In genomic region chr18:63157293-63158011, GRCh38 we compare ENCODE assay signal across 9 cellular contexts.
A peak's percentile ranks its signal among the peaks of the same experiment; 100 is the strongest.
DNase-seq lines count a peak whose midpoint lies in the region; ATAC-seq and TF ChIP-seq lines count a peak whose summit lies in the region.
"Had no signal": no experiment of that assay in that cellular context is flagged by ENCODE, and none has a peak within 500 bp of the region (broad histone marks: within the 10 kb centered on the region; RNA-seq: fewer than 3 reads in every experiment).

No MANE protein-coding gene starts in this region.

- H3K4me3 Mint-ChIP-seq in activated T-helper 17 cell treated with anti-CD3 and anti-CD28 coated beads, Interleukin-2, amount 50 U/mL, for 72 hours: peak overlapping the region; percentile 75
- peak overlapping the region; percentile 72 to 90 for H3K4me3 Mint-ChIP-seq in stimulated activated naive CD8-positive, alpha-beta T cell treated with anti-CD3 and anti-CD28 coated beads, Interleukin-15, amount 100 ng/mL, for 72 hours
- no peak overlapping the region for H3K4me3 Mint-ChIP-seq in Calu3 (ENCODE audit: low read depth, unreplicated experiment)

- CTCF ChIA-PET in Calu3 (lab: Charles Lee): no interaction called here

- no peak for TF ChIP-seq CTCF in Calu3 (IDR thresholded peaks at IDR 0.05; ENCODE audit: unreplicated experiment)

- no peaks in the 10 kb centered on the region for H3K27me3 Mint-ChIP-seq in activated T-helper 17 cell treated with anti-CD3 and anti-CD28 coated beads, Interleukin-2, amount 50 U/mL, for 72 hours
- no peaks in the 10 kb centered on the region for H3K27me3 Mint-ChIP-seq in stimulated activated naive CD8-positive, alpha-beta T cell treated with anti-CD3 and anti-CD28 coated beads, Interleukin-15, amount 100 ng/mL, for 72 hours
- peaks cover 28% of the 10 kb centered on the region for H3K27me3 Mint-ChIP-seq in Calu3 (ENCODE audit: unreplicated experiment)

- DNase-seq in NCI-H2171 treated with DMSO at 0.1 percent for 48 hours (lab: John Stamatoyannopoulos, UW) (peak; percentile 55), NCI-H2171 (lab: John Stamatoyannopoulos, UW) (no peak), T-helper 9 cell (no peak), Calu3 (no peak)
- DNase-seq in stimulated activated naive CD8-positive, alpha-beta T cell treated with anti-CD3 and anti-CD28 coated beads, Interleukin-15, amount 100 ng/mL, for 72 hours: peak in 1 of 2 donors; percentile 30

- intact Hi-C loops in Calu3 (cut with micrococcal nuclease; ENCODE audit: unreplicated experiment): loop anchor here (5.0 kb wide), 1 partner anchor 140 kb away; no protein-coding TSS in a partner anchor

- H3K36me3 Mint-ChIP-seq in activated T-helper 17 cell treated with anti-CD3 and anti-CD28 coated beads, Interleukin-2, amount 50 U/mL, for 72 hours (ENCODE audit: low read depth): peaks cover 99% of the 10 kb centered on the region
- H3K36me3 Mint-ChIP-seq in Calu3 (ENCODE audit: insufficient read depth, unreplicated experiment): no peaks in the 10 kb centered on the region

- H3K27ac Mint-ChIP-seq in activated T-helper 17 cell treated with anti-CD3 and anti-CD28 coated beads, Interleukin-2, amount 50 U/mL, for 72 hours: peak overlapping the region; percentile 98
- H3K27ac Mint-ChIP-seq in stimulated activated naive CD8-positive, alpha-beta T cell treated with anti-CD3 and anti-CD28 coated beads, Interleukin-15, amount 100 ng/mL, for 72 hours: peak overlapping the region; percentile 97 to 98
- H3K27ac Mint-ChIP-seq in Calu3 (ENCODE audit: unreplicated experiment): no peak overlapping the region

- no peaks in the 10 kb centered on the region for H3K9me3 Mint-ChIP-seq in activated T-helper 17 cell treated with anti-CD3 and anti-CD28 coated beads, Interleukin-2, amount 50 U/mL, for 72 hours
- no peaks in the 10 kb centered on the region for H3K9me3 Mint-ChIP-seq in stimulated activated naive CD8-positive, alpha-beta T cell treated with anti-CD3 and anti-CD28 coated beads, Interleukin-15, amount 100 ng/mL, for 72 hours
- no peaks in the 10 kb centered on the region for H3K9me3 Mint-ChIP-seq in Calu3 (ENCODE audit: low read depth, unreplicated experiment)

- peak; percentile 20 for ATAC-seq in HG03354 (IDR thresholded peaks at IDR 0.05; ENCODE audit: poor library complexity, severe bottlenecking, unreplicated experiment)
- no peak for ATAC-seq in activated T-helper 17 cell treated with anti-CD3 and anti-CD28 coated beads, Interleukin-2, amount 50 U/mL, for 72 hours (replicated peaks)
- ATAC-seq in stimulated activated naive CD8-positive, alpha-beta T cell treated with anti-CD3 and anti-CD28 coated beads, Interleukin-15, amount 100 ng/mL, for 72 hours: no peak
- no peak for ATAC-seq in GM19023 (IDR thresholded peaks at IDR 0.05; ENCODE audit: unreplicated experiment)
- ATAC-seq: gastroesophageal sphincter had no signal

- peaks cover 50% of the 10 kb centered on the region for H3K4me1 Mint-ChIP-seq in activated T-helper 17 cell treated with anti-CD3 and anti-CD28 coated beads, Interleukin-2, amount 50 U/mL, for 72 hours
- H3K4me1 Mint-ChIP-seq in stimulated activated naive CD8-positive, alpha-beta T cell treated with anti-CD3 and anti-CD28 coated beads, Interleukin-15, amount 100 ng/mL, for 72 hours: peaks cover 99% of the 10 kb centered on the region
- H3K4me1 Mint-ChIP-seq in Calu3 (ENCODE audit: low read depth, unreplicated experiment): peaks cover 31% of the 10 kb centered on the region

- no TSS peak for BruUV-seq in Calu3 (replicated peaks; lab: Mats Ljungman, UMichigan)
